In the genomic region with DNA sequence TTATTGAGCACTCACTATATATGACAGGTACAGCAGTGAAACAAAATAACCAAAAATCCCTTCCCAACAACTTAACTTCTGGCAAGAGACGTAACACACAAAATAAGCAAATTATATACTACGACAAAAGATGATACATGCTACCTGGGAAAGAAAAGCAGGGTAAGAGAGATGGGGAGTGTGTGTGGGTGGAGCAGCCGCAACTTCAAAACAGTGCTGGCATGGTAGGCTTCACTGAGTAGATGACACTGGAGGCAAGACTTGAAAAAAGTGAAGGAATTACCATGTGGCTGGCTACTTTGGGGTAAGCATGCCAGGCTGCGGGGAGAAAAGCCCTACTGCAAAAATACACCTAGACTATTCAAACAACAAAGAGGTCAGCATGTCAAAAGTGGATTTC, we compare ENCODE assay signal across 1 cellular context. TPM values are rescaled to one million over a fixed set of nuclear protein-coding genes. Genes with fewer than 3 reads are reported as not detected.
"Had no signal": no experiment of that assay in that cellular context is flagged by ENCODE, and none has a peak within 500 bp of the region (broad histone marks: within the 10 kb centered on the region; RNA-seq: fewer than 3 reads in every experiment).

No MANE protein-coding gene starts in this region.

RNA-seq across cellular contexts. Expression of gene PLGLB1, which starts 36.0 kb away (rescaled TPM):
- total RNA-seq: ascending aorta had no signal
